In genomic region chr2:150023044-150023443, GRCh38 we compare ENCODE assay signal across 18 cellular contexts.
DNase-seq lines count a peak whose midpoint lies in the region; ATAC-seq, FAIRE-seq and TF ChIP-seq lines count a peak whose summit lies in the region.
"Had no signal": no experiment of that assay in that cellular context is flagged by ENCODE, and none has a peak within 500 bp of the region (broad histone marks: within the 10 kb centered on the region; RNA-seq: fewer than 3 reads in every experiment).

No MANE protein-coding gene starts in this region.

- no peak for TF ChIP-seq POLR2A in HCT116 (IDR thresholded peaks at IDR 0.05; ENCODE audit: borderline replicate concordance, extremely low read depth, insufficient read depth, insufficient read length)
- no peak for TF ChIP-seq POLR2A in HepG2 (IDR thresholded peaks at IDR 0.05; ENCODE audit: insufficient read depth in 1 of 2, low read depth in 2 of 2, low read length in 2 of 2)
- no peak for TF ChIP-seq POLR2A in transverse colon (IDR thresholded peaks at IDR 0.05)

- POLR2A ChIA-PET in activated CD4-positive, alpha-beta T cell treated with anti-CD3 and anti-CD28 coated beads, Interleukin-2, amount 10 ng/mL, durations not matched to agents 7 days and 5 days (lab: Charles Lee), result no interaction called here
- POLR2A ChIA-PET in HCT116 (lab: Charles Lee), result no interaction called here
- POLR2A ChIA-PET in HepG2 (lab: Yijun Ruan, JAX), result no interaction called here

- ATAC-seq in HCT116 (no peak), HepG2 (peak; percentile 54; the same call in 2 of the 3 replicates), HG03565 (IDR thresholded peaks at IDR 0.05; ENCODE audit: unreplicated experiment) (no peak)
- peak; percentile 73 for ATAC-seq in activated T-helper 17 cell treated with anti-CD3 and anti-CD28 coated beads, Interleukin-2, amount 50 U/mL, for 72 hours (replicated peaks)
- ATAC-seq: right cardiac atrium had no signal

- H3K36me3 Mint-ChIP-seq in activated CD4-positive, alpha-beta T cell treated with anti-CD3 and anti-CD28 coated beads, Interleukin-2, amount 10 ng/mL, durations not matched to agents 7 days and 5 days (ENCODE audit: low read depth), result no peaks in the 10 kb centered on the region
- no peaks in the 10 kb centered on the region for H3K36me3 Mint-ChIP-seq in activated T-helper 17 cell treated with anti-CD3 and anti-CD28 coated beads, Interleukin-2, amount 50 U/mL, for 72 hours (ENCODE audit: low read depth)
- H3K36me3 Mint-ChIP-seq in mesothelial cell of epicardium, result no peaks in the 10 kb centered on the region
- H3K36me3 Mint-ChIP-seq: CD4-positive, alpha-beta memory T cell had no signal

- H3K9ac ChIP-seq in HCT116 (ENCODE audit: low read length) (no peak overlapping the region), HepG2 (ENCODE audit: insufficient read depth, low read depth, low read length) (no peak overlapping the region)

- in situ Hi-C loops in HepG2 (cut with HindIII; ENCODE audit: extremely low pct_ligation_motif_present, low pct_unique_long_range_greater_than_20kb) (no loop called here), transverse colon (cut with MboI; ENCODE audit: low pct_ligation_motif_present in 1 of 4, low pct_unique_long_range_greater_than_20kb in 1 of 4, low sequenced_read_pairs in 3 of 4) (no loop called here)

- peak; percentile 39 for DNase-seq in activated CD4-positive, alpha-beta T cell treated with anti-CD3 and anti-CD28 coated beads, Interleukin-2, amount 10 ng/mL, durations not matched to agents 7 days and 5 days
- no peak for DNase-seq in activated CD4-positive, alpha-beta T cell treated with anti-CD3 and anti-CD28 coated beads for 4 hours
- DNase-seq in HCT116 (ENCODE audit: low read depth, low spot score) (no peak), HepG2 (ENCODE audit: low spot score) (no peak), mesothelial cell of epicardium (ENCODE audit: low spot score in 2 of 2, unreplicated experiment in 2 of 2) (no peak), transverse colon (no peak)
- DNase-seq: activated B cell treated with CpG ODN at 0.5 μM for 24 hours; amniotic stem cell; effector memory CD4-positive, alpha-beta T cell; NCI-H187; NCI-H524 treated with DMSO at 0.1 percent for 48 hours; occipital lobe; right cardiac atrium; SIG-M5 had no signal

- H3K27me3 Mint-ChIP-seq in activated CD4-positive, alpha-beta T cell treated with anti-CD3 and anti-CD28 coated beads, Interleukin-2, amount 10 ng/mL, durations not matched to agents 7 days and 5 days, result no peaks in the 10 kb centered on the region
- no peaks in the 10 kb centered on the region for H3K27me3 Mint-ChIP-seq in activated T-helper 17 cell treated with anti-CD3 and anti-CD28 coated beads, Interleukin-2, amount 50 U/mL, for 72 hours
- H3K27me3 Mint-ChIP-seq in mesothelial cell of epicardium (ENCODE audit: low read depth), result no peaks in the 10 kb centered on the region
- H3K27me3 Mint-ChIP-seq: activated B cell treated with CpG ODN at 0.5 μM for 24 hours; CD4-positive, alpha-beta memory T cell had no signal

- H3K4me1 Mint-ChIP-seq in activated CD4-positive, alpha-beta T cell treated with anti-CD3 and anti-CD28 coated beads, Interleukin-2, amount 10 ng/mL, durations not matched to agents 7 days and 5 days, result no peaks in the 10 kb centered on the region
- no peaks in the 10 kb centered on the region for H3K4me1 Mint-ChIP-seq in activated T-helper 17 cell treated with anti-CD3 and anti-CD28 coated beads, Interleukin-2, amount 50 U/mL, for 72 hours
- H3K4me1 Mint-ChIP-seq in mesothelial cell of epicardium, result peaks cover 13% of the 10 kb centered on the region
- H3K4me1 Mint-ChIP-seq: activated B cell treated with CpG ODN at 0.5 μM for 24 hours; CD4-positive, alpha-beta memory T cell had no signal

- no peak overlapping the region for H3K27ac Mint-ChIP-seq in activated CD4-positive, alpha-beta T cell treated with anti-CD3 and anti-CD28 coated beads, Interleukin-2, amount 10 ng/mL, durations not matched to agents 7 days and 5 days
- no peak overlapping the region for H3K27ac Mint-ChIP-seq in activated T-helper 17 cell treated with anti-CD3 and anti-CD28 coated beads, Interleukin-2, amount 50 U/mL, for 72 hours
- H3K27ac Mint-ChIP-seq in mesothelial cell of epicardium, result no peak overlapping the region
- H3K27ac Mint-ChIP-seq: activated B cell treated with CpG ODN at 0.5 μM for 24 hours; CD4-positive, alpha-beta memory T cell had no signal

- H3K4me3 Mint-ChIP-seq in activated CD4-positive, alpha-beta T cell treated with anti-CD3 and anti-CD28 coated beads, Interleukin-2, amount 10 ng/mL, durations not matched to agents 7 days and 5 days, result no peak overlapping the region
- no peak overlapping the region for H3K4me3 Mint-ChIP-seq in activated T-helper 17 cell treated with anti-CD3 and anti-CD28 coated beads, Interleukin-2, amount 50 U/mL, for 72 hours
- H3K4me3 Mint-ChIP-seq in mesothelial cell of epicardium, result no peak overlapping the region
- H3K4me3 Mint-ChIP-seq: activated B cell treated with CpG ODN at 0.5 μM for 24 hours; CD4-positive, alpha-beta memory T cell had no signal

- WGBS in HepG2 (ENCODE audit: low lambda C conversion rate), result 50% methylated on average over 3 of the region's 3 CpGs
- WGBS in transverse colon (ENCODE audit: low coverage in 1 of 2), 2 donors, result 80 to 100% methylated on average over 3 of the region's 3 CpGs

- no peaks in the 10 kb centered on the region for H3K9me3 ChIP-seq in HCT116 (ENCODE audit: control insufficient read depth in 1 of 2, insufficient read depth in 1 of 2, low read depth in 1 of 2, low read length in 2 of 2)
- H3K9me3 ChIP-seq in HepG2 (ENCODE audit: low read length), result no peaks in the 10 kb centered on the region
- H3K9me3 ChIP-seq in transverse colon, result no peaks in the 10 kb centered on the region

- FAIRE-seq in HepG2 (lab: Jason Lieb, UNC), result peak; percentile 21
- FAIRE-seq: HTR-8/SVneo had no signal

- H3K27ac ChIP-seq in HCT116 (ENCODE audit: low read depth, low read length), result no peak overlapping the region
- H3K27ac ChIP-seq in HepG2 (ENCODE audit: extremely low read length, insufficient read depth, low read length), result no peak overlapping the region
- H3K27ac ChIP-seq in transverse colon, result no peak overlapping the region

- no peaks in the 10 kb centered on the region for H3K9me3 Mint-ChIP-seq in activated CD4-positive, alpha-beta T cell treated with anti-CD3 and anti-CD28 coated beads, Interleukin-2, amount 10 ng/mL, durations not matched to agents 7 days and 5 days
- H3K9me3 Mint-ChIP-seq in activated T-helper 17 cell treated with anti-CD3 and anti-CD28 coated beads, Interleukin-2, amount 50 U/mL, for 72 hours, result no peaks in the 10 kb centered on the region
- H3K9me3 Mint-ChIP-seq in mesothelial cell of epicardium, result no peaks in the 10 kb centered on the region
- H3K9me3 Mint-ChIP-seq: activated B cell treated with CpG ODN at 0.5 μM for 24 hours; CD4-positive, alpha-beta memory T cell had no signal

- CTCF ChIA-PET in activated CD4-positive, alpha-beta T cell treated with anti-CD3 and anti-CD28 coated beads, Interleukin-2, amount 10 ng/mL, durations not matched to agents 7 days and 5 days (lab: Charles Lee), result no interaction called here
- CTCF ChIA-PET in HCT116 (lab: Charles Lee), result no interaction called here
- CTCF ChIA-PET in HepG2 (lab: Yijun Ruan, JAX; ENCODE audit: low intra/inter-chr PET ratio, low total read pairs), result no interaction called here

- H3K4me3 ChIP-seq in HCT116 (replicated peaks in 1 of 2; ENCODE audit: low read depth in 1 of 2, low read length in 2 of 2) (no peak overlapping the region), HepG2 (replicated peaks in 1 of 3; ENCODE audit: insufficient read depth in 1 of 3, low read depth in 2 of 3, low read length in 3 of 3) (no peak overlapping the region), transverse colon (no peak overlapping the region)

- no peaks in the 10 kb centered on the region for H3K36me3 ChIP-seq in HCT116 (ENCODE audit: control insufficient read depth in 1 of 2, insufficient read depth in 2 of 2, low read length in 2 of 2)
- no peaks in the 10 kb centered on the region for H3K36me3 ChIP-seq in HepG2 (replicated peaks in 1 of 2; ENCODE audit: control insufficient read depth in 1 of 2, insufficient read depth in 2 of 2, low read length in 2 of 2)
- no peaks in the 10 kb centered on the region for H3K36me3 ChIP-seq in transverse colon

- H3K4me1 ChIP-seq in HCT116 (ENCODE audit: control insufficient read depth in 1 of 2, insufficient read depth in 2 of 2, low read length in 2 of 2), result no peaks in the 10 kb centered on the region
- H3K4me1 ChIP-seq in HepG2 (ENCODE audit: insufficient read depth, low read length), result no peaks in the 10 kb centered on the region
- no peaks in the 10 kb centered on the region for H3K4me1 ChIP-seq in transverse colon

- TF ChIP-seq EP300 in HepG2 (IDR thresholded peaks at IDR 0.05; ENCODE audit: low read depth in 2 of 2, low read length in 2 of 2), result no peak
- no peak for TF ChIP-seq EP300 in HepG2 (CRISPR knock-in tag; IDR thresholded peaks at IDR 0.05; ENCODE audit: borderline replicate concordance)
- no peak for TF ChIP-seq EP300 in transverse colon (IDR thresholded peaks at IDR 0.05; ENCODE audit: low read depth)

- H3K27me3 ChIP-seq in HCT116 (ENCODE audit: insufficient read depth, low read length) (no peaks in the 10 kb centered on the region), HepG2 (ENCODE audit: control insufficient read depth in 1 of 2, insufficient read depth in 2 of 2, low read length in 2 of 2) (no peaks in the 10 kb centered on the region), transverse colon (no peaks in the 10 kb centered on the region)

- H4K20me1 ChIP-seq in HCT116 (ENCODE audit: insufficient read depth) (no peaks in the 10 kb centered on the region), HepG2 (ENCODE audit: insufficient read depth, low read length) (no peaks in the 10 kb centered on the region)

- BruUV-seq in HCT116 (replicated peaks; lab: Mats Ljungman, UMichigan), result no TSS peak
- BruUV-seq in HepG2 (replicated peaks; lab: Mats Ljungman, UMichigan), result no TSS peak

- no peaks in the 10 kb centered on the region for H3K9me2 ChIP-seq in HCT116 (ENCODE audit: insufficient read depth)

- H3K79me2 ChIP-seq in HCT116 (ENCODE audit: insufficient read depth, low read length) (no peaks in the 10 kb centered on the region), HepG2 (ENCODE audit: insufficient read depth, low read length) (no peaks in the 10 kb centered on the region)

- RAD21 ChIA-PET in HCT116 (lab: Charles Lee; ENCODE audit: low non-redundant PET in 1 of 2, low total read pairs in 2 of 2, uncharacterized antibody in 2 of 2, unreplicated experiment in 2 of 2), result no interaction called here

- no peak overlapping the region for H3K4me2 ChIP-seq in HCT116 (ENCODE audit: low read length)
- no peak overlapping the region for H3K4me2 ChIP-seq in HepG2 (ENCODE audit: low read depth, low read length)

- no peak for TF ChIP-seq CTCF in HCT116 (IDR thresholded peaks at IDR 0.05 in 2 of 3, conservative IDR thresholded peaks at IDR 0.05 in 1 of 3; ENCODE audit: borderline replicate concordance in 1 of 3, insufficient read depth in 1 of 3, low read depth in 2 of 3, low read length in 2 of 3)
- no peak for TF ChIP-seq CTCF in HepG2 (CRISPR knock-in tag; IDR thresholded peaks at IDR 0.05)
- no peak for TF ChIP-seq CTCF in mesothelial cell of epicardium (IDR thresholded peaks at IDR 0.05; ENCODE audit: unreplicated experiment)
- no peak for TF ChIP-seq CTCF in transverse colon (IDR thresholded peaks at IDR 0.05)

- H2AFZ ChIP-seq in HCT116 (ENCODE audit: low read depth, low read length, poor library complexity, severe bottlenecking) (peak overlapping the region; percentile 54), HepG2 (ENCODE audit: low read length) (no peak overlapping the region)

- intact Hi-C loops in HCT116 (cut with micrococcal nuclease) (no loop called here), HepG2 (cut with micrococcal nuclease; ENCODE audit: unreplicated experiment) (no loop called here), transverse colon (cut with DNase I; ENCODE audit: low total_unique reads) (no loop called here)

- TF ChIP-seq RAD21 in HCT116 (IDR thresholded peaks at IDR 0.05; ENCODE audit: low read depth), result no peak
- TF ChIP-seq RAD21 in HepG2 (CRISPR knock-in tag; IDR thresholded peaks at IDR 0.05), result no peak

Comparison
In these comparisons a context has a peak if more than half of its experiments do, and no peak if none do; other contexts are left out.
1. ATAC-seq: peak in activated T-helper 17 cell treated with anti-CD3 and anti-CD28 coated beads, Interleukin-2, amount 50 U/mL, for 72 hours (single experiment) and HepG2 (single experiment); none in HCT116 (single experiment) and HG03565 (single experiment).